In the genomic region with DNA sequence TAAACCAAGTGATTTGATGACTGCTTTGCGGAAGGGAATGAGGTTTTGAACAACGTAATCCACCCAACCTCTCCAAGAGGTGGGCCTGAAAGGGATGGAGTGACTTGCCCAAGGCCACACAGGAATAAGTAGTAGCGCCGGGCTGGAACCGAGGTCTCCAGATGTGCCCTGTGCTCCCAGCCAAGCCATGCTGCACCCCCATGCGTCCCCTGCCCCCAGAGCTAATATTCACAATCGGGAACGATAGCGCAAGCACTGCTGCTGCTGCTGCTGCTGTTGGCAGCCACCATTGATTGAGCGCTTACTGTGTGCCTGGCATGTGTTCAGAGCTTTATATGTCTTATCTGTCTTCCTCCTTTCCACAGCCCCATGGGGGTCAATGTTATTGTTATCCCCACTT, we compare ENCODE assay signal across 11 cellular contexts. TPM values are rescaled to one million over a fixed set of nuclear protein-coding genes. Genes with fewer than 3 reads are reported as not detected.
"Had no signal": no experiment of that assay in that cellular context is flagged by ENCODE, and none has a peak within 500 bp of the region (broad histone marks: within the 10 kb centered on the region; RNA-seq: fewer than 3 reads in every experiment).

No MANE protein-coding gene starts in this region.

- H3K27me3 Mint-ChIP-seq: activated T-helper 17 cell treated with anti-CD3 and anti-CD28 coated beads, Interleukin-2, amount 50 U/mL, for 72 hours; central memory CD8-positive, alpha-beta T cell; dendritic cell treated with granulocyte-macrophage colony-stimulating factor and Interleukin-4, amounts not matched to agents 40 ng/mL and 50 ng/mL, for 4 days had no signal

- DNase-seq: activated naive CD4-positive, alpha-beta T cell treated with anti-CD3 and anti-CD28 coated beads, Interleukin-2, amount 50 U/mL, for 16 hours; glutamatergic neuron; mesendoderm; retina; SJCRH30 had no signal

- H3K4me3 Mint-ChIP-seq: activated T-helper 17 cell treated with anti-CD3 and anti-CD28 coated beads, Interleukin-2, amount 50 U/mL, for 72 hours; central memory CD8-positive, alpha-beta T cell; dendritic cell treated with granulocyte-macrophage colony-stimulating factor and Interleukin-4, amounts not matched to agents 40 ng/mL and 50 ng/mL, for 4 days; neural crest cell; T-helper 2 cell treated with Interferon-gamma antibody and Interleukin-4, amounts not matched to agents 5 μg/mL and 100 μg/mL, for 36 hours had no signal

- H3K9me3 Mint-ChIP-seq: activated T-helper 17 cell treated with anti-CD3 and anti-CD28 coated beads, Interleukin-2, amount 50 U/mL, for 72 hours; central memory CD8-positive, alpha-beta T cell; dendritic cell treated with granulocyte-macrophage colony-stimulating factor and Interleukin-4, amounts not matched to agents 40 ng/mL and 50 ng/mL, for 4 days; neural crest cell; T-helper 2 cell treated with Interferon-gamma antibody and Interleukin-4, amounts not matched to agents 5 μg/mL and 100 μg/mL, for 36 hours had no signal

- ATAC-seq: activated T-helper 17 cell treated with anti-CD3 and anti-CD28 coated beads, Interleukin-2, amount 50 U/mL, for 72 hours; esophagus mucosa had no signal

- H3K4me1 Mint-ChIP-seq: activated T-helper 17 cell treated with anti-CD3 and anti-CD28 coated beads, Interleukin-2, amount 50 U/mL, for 72 hours; central memory CD8-positive, alpha-beta T cell had no signal

- H3K27ac Mint-ChIP-seq: activated T-helper 17 cell treated with anti-CD3 and anti-CD28 coated beads, Interleukin-2, amount 50 U/mL, for 72 hours; dendritic cell treated with granulocyte-macrophage colony-stimulating factor and Interleukin-4, amounts not matched to agents 40 ng/mL and 50 ng/mL, for 4 days; T-helper 2 cell treated with Interferon-gamma antibody and Interleukin-4, amounts not matched to agents 5 μg/mL and 100 μg/mL, for 36 hours had no signal

RNA-seq across cellular contexts. Expression of gene AMBP, which starts 43.9 kb away (rescaled TPM):
- total RNA-seq: activated T-helper 17 cell treated with anti-CD3 and anti-CD28 coated beads, Interleukin-2, amount 50 U/mL, for 72 hours had no signal
